Comparison of ENCODE assay signal across 23 cellular contexts in the genomic region with DNA sequence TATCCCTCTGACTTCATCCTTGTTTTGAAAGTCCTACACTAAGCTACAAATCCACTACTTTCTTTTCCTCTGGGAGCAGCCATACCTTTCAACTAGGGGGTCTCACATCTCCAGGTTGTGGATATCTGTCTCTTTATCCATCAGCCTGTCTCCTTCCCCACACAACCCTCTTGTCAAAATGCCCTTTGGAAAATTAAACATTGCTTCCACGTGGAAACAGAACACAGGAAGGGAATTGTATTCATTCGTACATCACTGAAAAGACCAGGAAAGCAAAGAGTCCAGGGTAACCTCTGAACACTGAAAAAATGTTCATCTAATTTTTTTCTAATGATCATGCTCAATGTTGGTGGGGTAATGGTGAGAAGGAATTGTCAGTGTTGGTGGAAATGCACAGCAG.
"Had no signal": no experiment of that assay in that cellular context is flagged by ENCODE, and none has a peak within 500 bp of the region (broad histone marks: within the 10 kb centered on the region; RNA-seq: fewer than 3 reads in every experiment).

No MANE protein-coding gene starts in this region.

- H3K9me3 ChIP-seq: neutrophil, pancreas, thoracic aorta, upper lobe of left lung had no signal

- DNase-seq: activated CD4-positive, alpha-beta T cell treated with anti-CD3 and anti-CD28 coated beads for 1 hour; activated CD4-positive, alpha-beta T cell treated with anti-CD3 and anti-CD28 coated beads, Interleukin-2, amount 50 U/mL, for 1 hour; activated CD8-positive, alpha-beta T cell treated with anti-CD3 and anti-CD28 coated beads, Interleukin-2, amount 10 ng/mL, durations not matched to agents 7 days and 5 days; activated gamma-delta T cell; activated naive CD4-positive, alpha-beta T cell treated with anti-CD3 and anti-CD28 coated beads, Interleukin-2, amount 50 U/mL, for 16 hours; activated naive CD8-positive, alpha-beta T cell treated with anti-CD3 and anti-CD28 coated beads, Interleukin-2, amount 50 U/mL, for 24 hours; cortex of kidney; endodermal cell; mesendoderm; naive B cell; pancreas; spleen; stimulated activated CD4-positive, alpha-beta T cell treated with anti-CD3 and anti-CD28 coated beads, Interleukin-4, amount 100 ng/mL, for 1 hour; stimulated activated naive CD4-positive, alpha-beta T cell; T-helper 1 cell; T-helper 9 cell; upper lobe of left lung had no signal

- H3K27ac Mint-ChIP-seq: activated CD8-positive, alpha-beta T cell treated with anti-CD3 and anti-CD28 coated beads, Interleukin-2, amount 10 ng/mL, durations not matched to agents 7 days and 5 days; activated naive CD8-positive, alpha-beta T cell treated with anti-CD3 and anti-CD28 coated beads, Interleukin-2, amount 50 U/mL, for 24 hours; activated T-helper 1 cell treated with anti-CD3 and anti-CD28 coated beads, Interleukin-12 subunit alpha, Interleukin-12 subunit beta, Interleukin-2, Interleukin-4 antibody, amounts not matched to agents 30 ng/mL and 10 ng/mL and 1 ng/mL, durations not matched to agents 14 hours and 24 hours and 36 hours; endodermal cell had no signal

- H3K27me3 Mint-ChIP-seq: activated naive CD8-positive, alpha-beta T cell treated with anti-CD3 and anti-CD28 coated beads, Interleukin-2, amount 50 U/mL, for 24 hours; naive B cell had no signal

- H3K36me3 ChIP-seq: cardiac muscle cell, neutrophil, pancreas, spleen, thoracic aorta, upper lobe of left lung had no signal

- H3K27ac ChIP-seq: cardiac muscle cell, hepatocyte, neutrophil, pancreas, spleen, thoracic aorta, upper lobe of left lung had no signal

- ATAC-seq: activated CD8-positive, alpha-beta T cell treated with anti-CD3 and anti-CD28 coated beads, Interleukin-2, amount 10 ng/mL, durations not matched to agents 7 days and 5 days; activated naive CD8-positive, alpha-beta T cell treated with anti-CD3 and anti-CD28 coated beads, Interleukin-2, amount 50 U/mL, for 24 hours; pancreas; sciatic nerve had no signal

- H3K4me1 ChIP-seq: pancreas had no signal

- H3K4me3 ChIP-seq: cardiac muscle cell, hepatocyte, pancreas, spleen, thoracic aorta, upper lobe of left lung had no signal

- H3K27me3 ChIP-seq: cardiac muscle cell, hepatocyte, neutrophil, pancreas, spleen, upper lobe of left lung had no signal

- FAIRE-seq: pancreas had no signal

- H3K4me1 Mint-ChIP-seq: endodermal cell, naive B cell had no signal

- H3K4me3 Mint-ChIP-seq: activated CD8-positive, alpha-beta T cell treated with anti-CD3 and anti-CD28 coated beads, Interleukin-2, amount 10 ng/mL, durations not matched to agents 7 days and 5 days; activated naive CD8-positive, alpha-beta T cell treated with anti-CD3 and anti-CD28 coated beads, Interleukin-2, amount 50 U/mL, for 24 hours; activated T-helper 1 cell treated with anti-CD3 and anti-CD28 coated beads, Interleukin-12 subunit alpha, Interleukin-12 subunit beta, Interleukin-2, Interleukin-4 antibody, amounts not matched to agents 30 ng/mL and 10 ng/mL and 1 ng/mL, durations not matched to agents 14 hours and 24 hours and 36 hours; endodermal cell; naive B cell had no signal
